8 cellular contexts compared by ENCODE assay signal in genomic region chr15:45166792-45167630, GRCh38. TPM values are rescaled to one million over a fixed set of nuclear protein-coding genes. Genes with fewer than 3 reads are reported as not detected.
A peak's percentile ranks its signal among the peaks of the same experiment; 100 is the strongest.
DNase-seq lines count a peak whose midpoint lies in the region; ATAC-seq and TF ChIP-seq lines count a peak whose summit lies in the region.

No MANE protein-coding gene starts in this region.

- H3K27me3 ChIP-seq in Peyer's patch, result no peaks in the 10 kb centered on the region

- H3K4me1 ChIP-seq in Peyer's patch, result peaks cover 0 to 15% (median 0%) of the 10 kb centered on the region in 4 donors

- H3K9me3 ChIP-seq in Peyer's patch, result no peaks in the 10 kb centered on the region

- TF ChIP-seq CTCF in Peyer's patch (IDR thresholded peaks at IDR 0.05), result peak; percentile 62 to 80 (median 72)

- peak overlapping the region; percentile 75 for H3K4me3 Mint-ChIP-seq in activated T-helper 1 cell treated with anti-CD3 and anti-CD28 coated beads, Interleukin-12 subunit alpha, Interleukin-12 subunit beta, Interleukin-2, Interleukin-4 antibody, amounts not matched to agents 30 ng/mL and 10 ng/mL and 1 ng/mL, durations not matched to agents 14 hours and 24 hours and 36 hours
- peak overlapping the region; percentile 30 for H3K4me3 Mint-ChIP-seq in natural killer cell treated with Interleukin-12 subunit alpha and Interleukin-12 subunit beta and Interleukin-15 and Interleukin-18, amount 100 ng/mL, for 72 hours

- no peaks in the 10 kb centered on the region for H3K9me3 Mint-ChIP-seq in activated T-helper 1 cell treated with anti-CD3 and anti-CD28 coated beads, Interleukin-12 subunit alpha, Interleukin-12 subunit beta, Interleukin-2, Interleukin-4 antibody, amounts not matched to agents 30 ng/mL and 10 ng/mL and 1 ng/mL, durations not matched to agents 14 hours and 24 hours and 36 hours
- H3K9me3 Mint-ChIP-seq in natural killer cell treated with Interleukin-12 subunit alpha and Interleukin-12 subunit beta and Interleukin-15 and Interleukin-18, amount 100 ng/mL, for 72 hours, result no peaks in the 10 kb centered on the region

- peak; percentile 82 for ATAC-seq in GM21528 (IDR thresholded peaks at IDR 0.05; ENCODE audit: low FRiP score, unreplicated experiment)
- peak; percentile 92 to 95 for ATAC-seq in natural killer cell treated with Interleukin-12 subunit alpha and Interleukin-12 subunit beta and Interleukin-15 and Interleukin-18, amount 100 ng/mL, for 72 hours

- no peaks in the 10 kb centered on the region for H3K36me3 ChIP-seq in Peyer's patch

- peak overlapping the region; percentile 60 to 90 (median 65) for H3K4me3 ChIP-seq in Peyer's patch

- intact Hi-C loops in activated T-helper 1 cell treated with anti-CD3 and anti-CD28 coated beads, Interleukin-12 subunit alpha, Interleukin-12 subunit beta, Interleukin-2, Interleukin-4 antibody, amounts not matched to agents 30 ng/mL and 10 ng/mL and 1 ng/mL, durations not matched to agents 14 hours and 24 hours and 36 hours (cut with micrococcal nuclease), result loop anchor here (1.0 to 10.0 kb wide), 6 partner anchors 21 to 418 kb away; partner anchors contain the start of gene BLOC1S6

- peaks cover 2% of the 10 kb centered on the region for H3K36me3 Mint-ChIP-seq in activated T-helper 1 cell treated with anti-CD3 and anti-CD28 coated beads, Interleukin-12 subunit alpha, Interleukin-12 subunit beta, Interleukin-2, Interleukin-4 antibody, amounts not matched to agents 30 ng/mL and 10 ng/mL and 1 ng/mL, durations not matched to agents 14 hours and 24 hours and 36 hours (ENCODE audit: low read depth)
- H3K36me3 Mint-ChIP-seq in natural killer cell treated with Interleukin-12 subunit alpha and Interleukin-12 subunit beta and Interleukin-15 and Interleukin-18, amount 100 ng/mL, for 72 hours, result no peaks in the 10 kb centered on the region

- H3K27ac ChIP-seq in Peyer's patch, result peak overlapping the region; percentile 92 to 95 (median 94)

- peak; percentile 38 for DNase-seq in DMS79 (lab: John Stamatoyannopoulos, UW)
- peak; percentile 90 for DNase-seq in HuH-7.5 (ENCODE audit: low spot score)
- DNase-seq in Peyer's patch, result peak; percentile 88 to 95 (median 89)
- DNase-seq in activated T-helper 1 cell treated with anti-CD3 and anti-CD28 coated beads, Interleukin-12 subunit alpha, Interleukin-12 subunit beta, Interleukin-2, Interleukin-4 antibody, amounts not matched to agents 30 ng/mL and 10 ng/mL and 1 ng/mL, durations not matched to agents 14 hours and 24 hours and 36 hours (ENCODE audit: low spot score), result peak; percentile 77
- DNase-seq in fibroblast of peridontal ligament (ENCODE audit: extremely low read depth), result peak; percentile 76
- DNase-seq in natural killer cell treated with Interleukin-12 subunit alpha and Interleukin-12 subunit beta and Interleukin-15 and Interleukin-18, amount 100 ng/mL, for 72 hours (ENCODE audit: low spot score), result peak; percentile 87
- DNase-seq in stimulated activated naive CD4-positive, alpha-beta T cell treated with Interleukin-2 at 50 U/mL for 16 hours (lab: John Stamatoyannopoulos, UW), result peak; percentile 76

- peaks cover 21% of the 10 kb centered on the region for H3K4me1 Mint-ChIP-seq in activated T-helper 1 cell treated with anti-CD3 and anti-CD28 coated beads, Interleukin-12 subunit alpha, Interleukin-12 subunit beta, Interleukin-2, Interleukin-4 antibody, amounts not matched to agents 30 ng/mL and 10 ng/mL and 1 ng/mL, durations not matched to agents 14 hours and 24 hours and 36 hours (ENCODE audit: low read depth)
- H3K4me1 Mint-ChIP-seq in natural killer cell treated with Interleukin-12 subunit alpha and Interleukin-12 subunit beta and Interleukin-15 and Interleukin-18, amount 100 ng/mL, for 72 hours (ENCODE audit: low read depth in 2 of 2), result peaks cover 6 to 22% of the 10 kb centered on the region in 2 donors

- no peaks in the 10 kb centered on the region for H3K27me3 Mint-ChIP-seq in activated T-helper 1 cell treated with anti-CD3 and anti-CD28 coated beads, Interleukin-12 subunit alpha, Interleukin-12 subunit beta, Interleukin-2, Interleukin-4 antibody, amounts not matched to agents 30 ng/mL and 10 ng/mL and 1 ng/mL, durations not matched to agents 14 hours and 24 hours and 36 hours (ENCODE audit: insufficient read depth)
- H3K27me3 Mint-ChIP-seq in natural killer cell treated with Interleukin-12 subunit alpha and Interleukin-12 subunit beta and Interleukin-15 and Interleukin-18, amount 100 ng/mL, for 72 hours, result no peaks in the 10 kb centered on the region

- peak in 1 of 2 donors; percentile 12 for TF ChIP-seq POLR2A in Peyer's patch (IDR thresholded peaks at IDR 0.05)

- H3K27ac Mint-ChIP-seq in activated T-helper 1 cell treated with anti-CD3 and anti-CD28 coated beads, Interleukin-12 subunit alpha, Interleukin-12 subunit beta, Interleukin-2, Interleukin-4 antibody, amounts not matched to agents 30 ng/mL and 10 ng/mL and 1 ng/mL, durations not matched to agents 14 hours and 24 hours and 36 hours, result peak overlapping the region; percentile 81
- peak overlapping the region; percentile 35 to 89 for H3K27ac Mint-ChIP-seq in natural killer cell treated with Interleukin-12 subunit alpha and Interleukin-12 subunit beta and Interleukin-15 and Interleukin-18, amount 100 ng/mL, for 72 hours

RNA-seq across cellular contexts. Expression of gene SHF, which starts 20.8 kb away (rescaled TPM):
- 10 to 100 TPM in 2 of 4 donors, 1 to 10 TPM in 2; 5.8 to 20.6 (median 11.2) TPM for total RNA-seq in Peyer's patch
- 14.5 and 16.3 TPM in 2 replicates for total RNA-seq in activated T-helper 1 cell treated with anti-CD3 and anti-CD28 coated beads, Interleukin-12 subunit alpha, Interleukin-12 subunit beta, Interleukin-2, Interleukin-4 antibody, amounts not matched to agents 30 ng/mL and 10 ng/mL and 1 ng/mL, durations not matched to agents 14 hours and 24 hours and 36 hours
- total RNA-seq in natural killer cell treated with Interleukin-12 subunit alpha and Interleukin-12 subunit beta and Interleukin-15 and Interleukin-18, amount 100 ng/mL, for 72 hours, result 1 to 10 TPM in 1 of 2 donors, under 1 TPM in 1; 0.81 to 1.4 TPM

RNA-seq across cellular contexts. Expression of gene DUOX1, which starts 37.2 kb away (rescaled TPM):
- total RNA-seq in Peyer's patch, result under 1 TPM in 2 of 4 donors, not detected in 2; 0.35 to 0.54 TPM
- total RNA-seq in activated T-helper 1 cell treated with anti-CD3 and anti-CD28 coated beads, Interleukin-12 subunit alpha, Interleukin-12 subunit beta, Interleukin-2, Interleukin-4 antibody, amounts not matched to agents 30 ng/mL and 10 ng/mL and 1 ng/mL, durations not matched to agents 14 hours and 24 hours and 36 hours, result 0.10 and 0.13 TPM in 2 replicates
- under 1 TPM in 1 of 2 donors, not detected in 1; 0.08 TPM for total RNA-seq in natural killer cell treated with Interleukin-12 subunit alpha and Interleukin-12 subunit beta and Interleukin-15 and Interleukin-18, amount 100 ng/mL, for 72 hours

RNA-seq across cellular contexts. Expression of gene DUOXA1, which starts 37.3 kb away (rescaled TPM):
- 1 to 10 TPM in 1 of 4 donors, not detected in 3; 1.2 TPM for total RNA-seq in Peyer's patch
- 0.37 TPM in 1 of 2 replicates, not detected in the other for total RNA-seq in activated T-helper 1 cell treated with anti-CD3 and anti-CD28 coated beads, Interleukin-12 subunit alpha, Interleukin-12 subunit beta, Interleukin-2, Interleukin-4 antibody, amounts not matched to agents 30 ng/mL and 10 ng/mL and 1 ng/mL, durations not matched to agents 14 hours and 24 hours and 36 hours
- total RNA-seq in natural killer cell treated with Interleukin-12 subunit alpha and Interleukin-12 subunit beta and Interleukin-15 and Interleukin-18, amount 100 ng/mL, for 72 hours, result not detected

RNA-seq across cellular contexts. Expression of gene DUOXA2, which starts 52.9 kb away (rescaled TPM):
- total RNA-seq in Peyer's patch, result under 1 TPM in 1 of 4 donors, not detected in 3; 0.67 TPM
- total RNA-seq in activated T-helper 1 cell treated with anti-CD3 and anti-CD28 coated beads, Interleukin-12 subunit alpha, Interleukin-12 subunit beta, Interleukin-2, Interleukin-4 antibody, amounts not matched to agents 30 ng/mL and 10 ng/mL and 1 ng/mL, durations not matched to agents 14 hours and 24 hours and 36 hours, result not detected in 2 replicates
- total RNA-seq in natural killer cell treated with Interleukin-12 subunit alpha and Interleukin-12 subunit beta and Interleukin-15 and Interleukin-18, amount 100 ng/mL, for 72 hours, result 1 to 10 TPM in 1 of 2 donors, not detected in 1; 1.6 TPM

RNA-seq across cellular contexts. Expression of gene DUOX2, which starts 53.0 kb away (rescaled TPM):
- 1 to 10 TPM in 2 of 4 donors, under 1 TPM in 2; 0.19 to 3.3 (median 1.6) TPM for total RNA-seq in Peyer's patch
- not detected in 2 replicates for total RNA-seq in activated T-helper 1 cell treated with anti-CD3 and anti-CD28 coated beads, Interleukin-12 subunit alpha, Interleukin-12 subunit beta, Interleukin-2, Interleukin-4 antibody, amounts not matched to agents 30 ng/mL and 10 ng/mL and 1 ng/mL, durations not matched to agents 14 hours and 24 hours and 36 hours
- 1 to 10 TPM in 1 of 2 donors, under 1 TPM in 1; 0.19 to 7.1 TPM for total RNA-seq in natural killer cell treated with Interleukin-12 subunit alpha and Interleukin-12 subunit beta and Interleukin-15 and Interleukin-18, amount 100 ng/mL, for 72 hours

Comparison
In these comparisons a context has a peak if more than half of its experiments do, and no peak if none do; other contexts are left out.
1. Peak in every context shown above with its lines: DNase-seq, ATAC-seq, H3K4me3 ChIP-seq and H3K27ac ChIP-seq.
2. DNase-seq: peak in every context shown above with its lines; median percentile 90 in HuH-7.5; 89 in Peyer's patch; 87 in natural killer cell treated with Interleukin-12 subunit alpha and Interleukin-12 subunit beta and Interleukin-15 and Interleukin-18, amount 100 ng/mL, for 72 hours; 77 in activated T-helper 1 cell treated with anti-CD3 and anti-CD28 coated beads, Interleukin-12 subunit alpha, Interleukin-12 subunit beta, Interleukin-2, Interleukin-4 antibody, amounts not matched to agents 30 ng/mL and 10 ng/mL and 1 ng/mL, durations not matched to agents 14 hours and 24 hours and 36 hours; 76 in fibroblast of peridontal ligament; 76 in stimulated activated naive CD4-positive, alpha-beta T cell treated with Interleukin-2 at 50 U/mL for 16 hours; 38 in DMS79.